Comparison of ENCODE assay signal across 1 cellular context in the genomic region with DNA sequence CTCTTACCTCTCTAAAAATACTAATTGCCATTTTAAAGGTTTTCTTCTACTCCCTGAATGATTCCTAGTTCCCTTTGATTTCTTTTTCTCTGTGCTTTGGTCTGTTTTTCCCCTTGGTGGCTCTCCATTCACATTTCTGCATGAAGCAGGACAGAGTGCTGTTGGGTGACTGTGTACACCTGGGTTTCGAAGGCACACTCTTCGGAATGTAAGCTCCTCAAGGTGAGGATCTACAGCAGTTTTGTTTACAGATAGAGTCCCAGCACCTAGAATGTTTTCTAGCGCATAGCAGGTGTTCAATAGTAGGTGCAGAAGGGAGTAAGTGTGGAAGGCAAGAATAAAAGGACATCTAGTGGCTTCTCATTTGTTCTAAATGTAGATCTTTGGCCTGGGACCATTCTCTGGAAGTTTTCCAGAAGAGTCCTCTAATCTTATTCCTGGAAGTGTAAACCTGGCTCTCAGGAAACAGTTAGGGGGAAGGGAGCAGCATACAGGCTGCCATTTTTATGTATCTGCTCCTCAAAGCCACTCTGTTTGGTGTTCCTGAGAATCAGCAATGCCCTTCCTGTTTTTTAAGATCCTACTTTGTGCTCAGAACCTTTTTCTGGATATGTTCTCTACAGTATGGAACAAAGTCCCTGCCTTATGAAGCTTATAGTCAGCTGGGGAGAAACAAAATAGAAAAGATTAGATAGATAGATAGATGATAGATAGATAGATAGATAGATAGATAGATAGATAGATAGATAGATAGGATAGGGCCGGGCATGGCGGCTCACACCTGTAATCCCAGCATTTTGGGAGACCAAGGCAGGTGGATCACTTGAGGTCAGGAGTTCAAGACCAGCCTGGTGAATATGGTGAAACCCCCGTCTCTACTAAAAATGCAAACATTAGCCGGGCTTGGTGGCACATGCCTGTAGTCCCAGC.
TF ChIP-seq lines count a peak whose summit lies in the region.

No MANE protein-coding gene starts in this region.

TF ChIP-seq in SK-N-SH treated with all-trans-retinoic acid at 6 μM for 48 hours, 23 proteins besides CTCF, POLR2A, EP300 and RAD21 (continued from another document):
- TF ChIP-seq, protein P1, sequence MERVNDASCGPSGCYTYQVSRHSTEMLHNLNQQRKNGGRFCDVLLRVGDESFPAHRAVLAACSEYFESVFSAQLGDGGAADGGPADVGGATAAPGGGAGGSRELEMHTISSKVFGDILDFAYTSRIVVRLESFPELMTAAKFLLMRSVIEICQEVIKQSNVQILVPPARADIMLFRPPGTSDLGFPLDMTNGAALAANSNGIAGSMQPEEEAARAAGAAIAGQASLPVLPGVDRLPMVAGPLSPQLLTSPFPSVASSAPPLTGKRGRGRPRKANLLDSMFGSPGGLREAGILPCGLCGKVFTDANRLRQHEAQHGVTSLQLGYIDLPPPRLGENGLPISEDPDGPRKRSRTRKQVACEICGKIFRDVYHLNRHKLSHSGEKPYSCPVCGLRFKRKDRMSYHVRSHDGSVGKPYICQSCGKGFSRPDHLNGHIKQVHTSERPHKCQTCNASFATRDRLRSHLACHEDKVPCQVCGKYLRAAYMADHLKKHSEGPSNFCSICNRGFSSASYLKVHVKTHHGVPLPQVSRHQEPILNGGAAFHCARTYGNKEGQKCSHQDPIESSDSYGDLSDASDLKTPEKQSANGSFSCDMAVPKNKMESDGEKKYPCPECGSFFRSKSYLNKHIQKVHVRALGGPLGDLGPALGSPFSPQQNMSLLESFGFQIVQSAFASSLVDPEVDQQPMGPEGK (CRISPR knock-in tag; IDR thresholded peaks at IDR 0.05; ENCODE audit: borderline replicate concordance) = no peak
- TF ChIP-seq TOX (CRISPR knock-in tag; IDR thresholded peaks at IDR 0.05; ENCODE audit: borderline replicate concordance) (no peak), SNAI2 (CRISPR knock-in tag; IDR thresholded peaks at IDR 0.05) (no peak), ZNF565 (CRISPR knock-in tag; conservative IDR thresholded peaks at IDR 0.05; ENCODE audit: low read depth) (no peak), GLIS3 (CRISPR knock-in tag; IDR thresholded peaks at IDR 0.05) (no peak), ISL1 (CRISPR knock-in tag; IDR thresholded peaks at IDR 0.05) (no peak), ZNF8 (CRISPR knock-in tag; IDR thresholded peaks at IDR 0.05) (no peak), ZC3H10 (CRISPR knock-in tag; IDR thresholded peaks at IDR 0.05) (no peak), ARNTL (CRISPR knock-in tag; IDR thresholded peaks at IDR 0.05; ENCODE audit: borderline replicate concordance, low read depth) (no peak)
- TF ChIP-seq, protein P2, sequence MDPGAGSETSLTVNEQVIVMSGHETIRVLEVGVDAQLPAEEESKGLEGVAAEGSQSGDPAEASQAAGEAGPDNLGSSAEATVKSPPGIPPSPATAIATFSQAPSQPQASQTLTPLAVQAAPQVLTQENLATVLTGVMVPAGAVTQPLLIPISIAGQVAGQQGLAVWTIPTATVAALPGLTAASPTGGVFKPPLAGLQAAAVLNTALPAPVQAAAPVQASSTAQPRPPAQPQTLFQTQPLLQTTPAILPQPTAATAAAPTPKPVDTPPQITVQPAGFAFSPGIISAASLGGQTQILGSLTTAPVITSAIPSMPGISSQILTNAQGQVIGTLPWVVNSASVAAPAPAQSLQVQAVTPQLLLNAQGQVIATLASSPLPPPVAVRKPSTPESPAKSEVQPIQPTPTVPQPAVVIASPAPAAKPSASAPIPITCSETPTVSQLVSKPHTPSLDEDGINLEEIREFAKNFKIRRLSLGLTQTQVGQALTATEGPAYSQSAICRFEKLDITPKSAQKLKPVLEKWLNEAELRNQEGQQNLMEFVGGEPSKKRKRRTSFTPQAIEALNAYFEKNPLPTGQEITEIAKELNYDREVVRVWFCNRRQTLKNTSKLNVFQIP (CRISPR knock-in tag; IDR thresholded peaks at IDR 0.05; ENCODE audit: borderline replicate concordance, low read depth) = no peak
